Comparison of ENCODE assay signal across 1 cellular context in genomic region chr10:72056932-72057751, GRCh38.
TF ChIP-seq lines count a peak whose summit lies in the region.

No MANE protein-coding gene starts in this region.

TF ChIP-seq in HepG2, 621 proteins besides CTCF, POLR2A, EP300 and RAD21 (continued from another document and continues in another):
- TF ChIP-seq ZNF276 (CRISPR knock-in tag; IDR thresholded peaks at IDR 0.05; ENCODE audit: low read depth) (no peak), ZFP90 (CRISPR knock-in tag; IDR thresholded peaks at IDR 0.05; ENCODE audit: borderline replicate concordance) (peak; percentile 66; the same call in 1 of the 2 replicates), SOX13 (IDR thresholded peaks at IDR 0.05) (peak; percentile 61; the same call in 1 of the 2 replicates), SOX13 (CRISPR knock-in tag; conservative IDR thresholded peaks at IDR 0.05 in 1 of 2, IDR thresholded peaks at IDR 0.05 in 1 of 2) (peak in 1 of 2 experiments; percentile 81; a peak in 2 of 4 replicates), KAT7 (CRISPR knock-in tag; IDR thresholded peaks at IDR 0.05; ENCODE audit: borderline replicate concordance) (no peak), ZNF513 (CRISPR knock-in tag; conservative IDR thresholded peaks at IDR 0.05) (no peak), FOXJ3 (CRISPR knock-in tag; IDR thresholded peaks at IDR 0.05; ENCODE audit: borderline replicate concordance) (0 out of 2 replicates have a peak, but pooled peaks have one; percentile 37), ARID5B (CRISPR knock-in tag; IDR thresholded peaks at IDR 0.05) (peak; percentile 63), POGK (CRISPR knock-in tag; conservative IDR thresholded peaks at IDR 0.05) (0 out of 2 replicates have a peak, but pooled peaks have one; percentile 30), ETV6 (CRISPR knock-in tag; conservative IDR thresholded peaks at IDR 0.05) (no peak), ATF7-NPFF (CRISPR knock-in tag; IDR thresholded peaks at IDR 0.05; ENCODE audit: low read depth) (peak; percentile 63), MED13 (CRISPR knock-in tag; IDR thresholded peaks at IDR 0.05) (0 out of 2 replicates have a peak, but pooled peaks have one; percentile 30), FOXP4 (CRISPR knock-in tag; IDR thresholded peaks at IDR 0.05) (peak; percentile 83), ZNF687 (CRISPR knock-in tag; IDR thresholded peaks at IDR 0.05) (peak; percentile 100), DPF2 (CRISPR knock-in tag; IDR thresholded peaks at IDR 0.05; ENCODE audit: borderline replicate concordance, low read depth) (peak; percentile 41; the same call in 1 of the 2 replicates), ZEB1 (IDR thresholded peaks at IDR 0.05; ENCODE audit: insufficient replicate concordance, low read depth) (peak; percentile 97), ZNF644 (CRISPR knock-in tag; IDR thresholded peaks at IDR 0.05; ENCODE audit: low read depth) (0 out of 2 replicates have a peak, but pooled peaks have one; percentile 11), NR2F2 (IDR thresholded peaks at IDR 0.05; ENCODE audit: borderline replicate concordance, low read depth) (peak; percentile 44; the same call in 1 of the 2 replicates), MAF1 (CRISPR knock-in tag; IDR thresholded peaks at IDR 0.05; ENCODE audit: borderline replicate concordance) (peak; percentile 73; the same call in 1 of the 2 replicates), KDM4B (CRISPR knock-in tag; IDR thresholded peaks at IDR 0.05) (no peak), ZMAT3 (CRISPR knock-in tag; conservative IDR thresholded peaks at IDR 0.05) (no peak), GATAD2A (CRISPR knock-in tag; IDR thresholded peaks at IDR 0.05) (peak; percentile 58; the same call in 1 of the 2 replicates), ZNF350 (CRISPR knock-in tag; IDR thresholded peaks at IDR 0.05; ENCODE audit: borderline replicate concordance, low read depth) (peak; percentile 9; the same call in 1 of the 2 replicates), POLR2G (IDR thresholded peaks at IDR 0.05; ENCODE audit: low read depth, low read length) (peak; percentile 42), SOX6 (IDR thresholded peaks at IDR 0.05) (no peak), SOX6 (CRISPR knock-in tag; IDR thresholded peaks at IDR 0.05) (peak; percentile 88), NCOR1 (IDR thresholded peaks at IDR 0.05; ENCODE audit: borderline replicate concordance, low read length) (no peak; the same call in 1 of the 2 replicates), SMARCE1 (IDR thresholded peaks at IDR 0.05; ENCODE audit: borderline replicate concordance) (no peak), SMAD3 (CRISPR knock-in tag; IDR thresholded peaks at IDR 0.05) (no peak), CBX2 (IDR thresholded peaks at IDR 0.05; ENCODE audit: low read depth, low read length) (no peak), CBX2 (CRISPR knock-in tag; IDR thresholded peaks at IDR 0.05; ENCODE audit: low read depth) (no peak), HMG20A (CRISPR knock-in tag; IDR thresholded peaks at IDR 0.05; ENCODE audit: borderline replicate concordance) (peak; percentile 36; the same call in 1 of the 2 replicates), FOXC1 (CRISPR knock-in tag; IDR thresholded peaks at IDR 0.05; ENCODE audit: borderline replicate concordance) (0 out of 2 replicates have a peak, but pooled peaks have one; percentile 17), ZNF850 (CRISPR knock-in tag; conservative IDR thresholded peaks at IDR 0.05) (no peak), ZNF547 (CRISPR knock-in tag; IDR thresholded peaks at IDR 0.05) (no peak), ZNF557 (CRISPR knock-in tag; IDR thresholded peaks at IDR 0.05) (0 out of 2 replicates have a peak, but pooled peaks have one; percentile 45), ZNF354B (CRISPR knock-in tag; IDR thresholded peaks at IDR 0.05) (peak; percentile 26; the same call in 1 of the 2 replicates), SIN3A (IDR thresholded peaks at IDR 0.05; ENCODE audit: borderline replicate concordance, low read depth, low read length) (peak; percentile 45; the same call in 1 of the 2 replicates), ZKSCAN8 (CRISPR knock-in tag; IDR thresholded peaks at IDR 0.05; ENCODE audit: borderline replicate concordance) (peak; percentile 67; the same call in 1 of the 2 replicates), KLF16 (CRISPR knock-in tag; IDR thresholded peaks at IDR 0.05) (no peak), PHF8 (CRISPR knock-in tag; IDR thresholded peaks at IDR 0.05) (peak; percentile 41; the same call in 1 of the 2 replicates), ZNF205 (CRISPR knock-in tag; IDR thresholded peaks at IDR 0.05) (peak; percentile 97), ZBED4 (CRISPR knock-in tag; IDR thresholded peaks at IDR 0.05; ENCODE audit: borderline replicate concordance) (0 out of 2 replicates have a peak, but pooled peaks have one; percentile 63)
